Comparison of ENCODE assay signal across 2 cellular contexts in genomic region chr6:43308990-43309477, GRCh38.
TF ChIP-seq lines count a peak whose summit lies in the region.

No MANE protein-coding gene starts in this region.

TF ChIP-seq in A549, 52 proteins besides CTCF, POLR2A, EP300 and RAD21 (continued from another document):
- TF ChIP-seq, protein P1, sequence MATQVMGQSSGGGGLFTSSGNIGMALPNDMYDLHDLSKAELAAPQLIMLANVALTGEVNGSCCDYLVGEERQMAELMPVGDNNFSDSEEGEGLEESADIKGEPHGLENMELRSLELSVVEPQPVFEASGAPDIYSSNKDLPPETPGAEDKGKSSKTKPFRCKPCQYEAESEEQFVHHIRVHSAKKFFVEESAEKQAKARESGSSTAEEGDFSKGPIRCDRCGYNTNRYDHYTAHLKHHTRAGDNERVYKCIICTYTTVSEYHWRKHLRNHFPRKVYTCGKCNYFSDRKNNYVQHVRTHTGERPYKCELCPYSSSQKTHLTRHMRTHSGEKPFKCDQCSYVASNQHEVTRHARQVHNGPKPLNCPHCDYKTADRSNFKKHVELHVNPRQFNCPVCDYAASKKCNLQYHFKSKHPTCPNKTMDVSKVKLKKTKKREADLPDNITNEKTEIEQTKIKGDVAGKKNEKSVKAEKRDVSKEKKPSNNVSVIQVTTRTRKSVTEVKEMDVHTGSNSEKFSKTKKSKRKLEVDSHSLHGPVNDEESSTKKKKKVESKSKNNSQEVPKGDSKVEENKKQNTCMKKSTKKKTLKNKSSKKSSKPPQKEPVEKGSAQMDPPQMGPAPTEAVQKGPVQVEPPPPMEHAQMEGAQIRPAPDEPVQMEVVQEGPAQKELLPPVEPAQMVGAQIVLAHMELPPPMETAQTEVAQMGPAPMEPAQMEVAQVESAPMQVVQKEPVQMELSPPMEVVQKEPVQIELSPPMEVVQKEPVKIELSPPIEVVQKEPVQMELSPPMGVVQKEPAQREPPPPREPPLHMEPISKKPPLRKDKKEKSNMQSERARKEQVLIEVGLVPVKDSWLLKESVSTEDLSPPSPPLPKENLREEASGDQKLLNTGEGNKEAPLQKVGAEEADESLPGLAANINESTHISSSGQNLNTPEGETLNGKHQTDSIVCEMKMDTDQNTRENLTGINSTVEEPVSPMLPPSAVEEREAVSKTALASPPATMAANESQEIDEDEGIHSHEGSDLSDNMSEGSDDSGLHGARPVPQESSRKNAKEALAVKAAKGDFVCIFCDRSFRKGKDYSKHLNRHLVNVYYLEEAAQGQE (IDR thresholded peaks at IDR 0.05) = no peak
- TF ChIP-seq FOSB (CRISPR knock-in tag; IDR thresholded peaks at IDR 0.05) (no peak), RARB (CRISPR knock-in tag; IDR thresholded peaks at IDR 0.05) (no peak), TP53 (CRISPR knock-in tag; IDR thresholded peaks at IDR 0.05) (no peak), ATOH8 (CRISPR knock-in tag; IDR thresholded peaks at IDR 0.05; ENCODE audit: low read depth) (no peak), NR3C1 (IDR thresholded peaks at IDR 0.05) (no peak), FOSL2 (IDR thresholded peaks at IDR 0.05) (no peak), FOSL2 (CRISPR knock-in tag; IDR thresholded peaks at IDR 0.05) (no peak)

TF ChIP-seq in HEK293, 187 proteins besides CTCF, POLR2A, EP300 and RAD21 (continued from another document):
- TF ChIP-seq, protein P2, sequence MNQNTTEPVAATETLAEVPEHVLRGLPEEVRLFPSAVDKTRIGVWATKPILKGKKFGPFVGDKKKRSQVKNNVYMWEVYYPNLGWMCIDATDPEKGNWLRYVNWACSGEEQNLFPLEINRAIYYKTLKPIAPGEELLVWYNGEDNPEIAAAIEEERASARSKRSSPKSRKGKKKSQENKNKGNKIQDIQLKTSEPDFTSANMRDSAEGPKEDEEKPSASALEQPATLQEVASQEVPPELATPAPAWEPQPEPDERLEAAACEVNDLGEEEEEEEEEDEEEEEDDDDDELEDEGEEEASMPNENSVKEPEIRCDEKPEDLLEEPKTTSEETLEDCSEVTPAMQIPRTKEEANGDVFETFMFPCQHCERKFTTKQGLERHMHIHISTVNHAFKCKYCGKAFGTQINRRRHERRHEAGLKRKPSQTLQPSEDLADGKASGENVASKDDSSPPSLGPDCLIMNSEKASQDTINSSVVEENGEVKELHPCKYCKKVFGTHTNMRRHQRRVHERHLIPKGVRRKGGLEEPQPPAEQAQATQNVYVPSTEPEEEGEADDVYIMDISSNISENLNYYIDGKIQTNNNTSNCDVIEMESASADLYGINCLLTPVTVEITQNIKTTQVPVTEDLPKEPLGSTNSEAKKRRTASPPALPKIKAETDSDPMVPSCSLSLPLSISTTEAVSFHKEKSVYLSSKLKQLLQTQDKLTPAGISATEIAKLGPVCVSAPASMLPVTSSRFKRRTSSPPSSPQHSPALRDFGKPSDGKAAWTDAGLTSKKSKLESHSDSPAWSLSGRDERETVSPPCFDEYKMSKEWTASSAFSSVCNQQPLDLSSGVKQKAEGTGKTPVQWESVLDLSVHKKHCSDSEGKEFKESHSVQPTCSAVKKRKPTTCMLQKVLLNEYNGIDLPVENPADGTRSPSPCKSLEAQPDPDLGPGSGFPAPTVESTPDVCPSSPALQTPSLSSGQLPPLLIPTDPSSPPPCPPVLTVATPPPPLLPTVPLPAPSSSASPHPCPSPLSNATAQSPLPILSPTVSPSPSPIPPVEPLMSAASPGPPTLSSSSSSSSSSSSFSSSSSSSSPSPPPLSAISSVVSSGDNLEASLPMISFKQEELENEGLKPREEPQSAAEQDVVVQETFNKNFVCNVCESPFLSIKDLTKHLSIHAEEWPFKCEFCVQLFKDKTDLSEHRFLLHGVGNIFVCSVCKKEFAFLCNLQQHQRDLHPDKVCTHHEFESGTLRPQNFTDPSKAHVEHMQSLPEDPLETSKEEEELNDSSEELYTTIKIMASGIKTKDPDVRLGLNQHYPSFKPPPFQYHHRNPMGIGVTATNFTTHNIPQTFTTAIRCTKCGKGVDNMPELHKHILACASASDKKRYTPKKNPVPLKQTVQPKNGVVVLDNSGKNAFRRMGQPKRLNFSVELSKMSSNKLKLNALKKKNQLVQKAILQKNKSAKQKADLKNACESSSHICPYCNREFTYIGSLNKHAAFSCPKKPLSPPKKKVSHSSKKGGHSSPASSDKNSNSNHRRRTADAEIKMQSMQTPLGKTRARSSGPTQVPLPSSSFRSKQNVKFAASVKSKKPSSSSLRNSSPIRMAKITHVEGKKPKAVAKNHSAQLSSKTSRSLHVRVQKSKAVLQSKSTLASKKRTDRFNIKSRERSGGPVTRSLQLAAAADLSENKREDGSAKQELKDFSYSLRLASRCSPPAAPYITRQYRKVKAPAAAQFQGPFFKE (tag by site-specific recombination; IDR thresholded peaks at IDR 0.05; ENCODE audit: borderline replicate concordance) = no peak
- TF ChIP-seq AEBP2 (tag by site-specific recombination; IDR thresholded peaks at IDR 0.05; ENCODE audit: borderline replicate concordance) = no peak
- no peak for TF ChIP-seq ZNF155 (tag by site-specific recombination; IDR thresholded peaks at IDR 0.05)
- TF ChIP-seq SALL2 (tag by site-specific recombination; IDR thresholded peaks at IDR 0.05; ENCODE audit: borderline replicate concordance) = no peak
- no peak for TF ChIP-seq ZNF529 (tag by site-specific recombination; IDR thresholded peaks at IDR 0.05; ENCODE audit: insufficient replicate concordance)
- TF ChIP-seq ZNF19 (tag by site-specific recombination; IDR thresholded peaks at IDR 0.05; ENCODE audit: low read depth) = no peak
- no peak for TF ChIP-seq ZNF624 (tag by site-specific recombination; IDR thresholded peaks at IDR 0.05)
- TF ChIP-seq ZNF654 (tag by site-specific recombination; IDR thresholded peaks at IDR 0.05; ENCODE audit: low read depth) = no peak
TF ChIP-seq in HEK293: peak in this region for 3.
